In genomic region chr1:228212966-228213844, GRCh38 we compare ENCODE assay signal across 8 cellular contexts. TPM values are rescaled to one million over a fixed set of nuclear protein-coding genes. Genes with fewer than 3 reads are reported as not detected.
DNase-seq lines count a peak whose midpoint lies in the region; ATAC-seq, FAIRE-seq and TF ChIP-seq lines count a peak whose summit lies in the region.

No MANE protein-coding gene starts in this region.

- peaks cover 8% of the 10 kb centered on the region for H3K4me1 ChIP-seq in lower lobe of right lung

- H3K27ac ChIP-seq in lower lobe of right lung, result peak overlapping the region; percentile 67

- peak; percentile 70 to 73 for DNase-seq in AML-193 (lab: John Stamatoyannopoulos, UW)
- DNase-seq in GM19239 (ENCODE audit: insufficient read length, low spot score), result peak; percentile 99
- peak; percentile 56 to 91 for DNase-seq in NCI-H526 (lab: John Stamatoyannopoulos, UW)
- DNase-seq in activated CD4-positive, alpha-beta T cell treated with anti-CD3 and anti-CD28 coated beads, Interleukin-2, amount 50 U/mL, for 24 hours (ENCODE audit: low read depth in 1 of 2, low spot score in 1 of 2), result peak; percentile 77 to 84
- peak; percentile 93 for DNase-seq in ecto neural progenitor cell (ENCODE audit: low spot score)
- DNase-seq in lower lobe of right lung, result peak; percentile 94
- peak; percentile 80 to 93 (median 86) for DNase-seq in stimulated activated CD4-positive, alpha-beta T cell treated with anti-CD3 and anti-CD28 coated beads, TNF-alpha, amount 100 ng/mL, for 24 hours (ENCODE audit: low read depth in 3 of 3)

- peak; percentile 81 for ATAC-seq in HG03439 (IDR thresholded peaks at IDR 0.05; ENCODE audit: unreplicated experiment)
- peak; percentile 93 to 97 for ATAC-seq in lower lobe of right lung

- H3K4me3 ChIP-seq in lower lobe of right lung, result peak overlapping the region; percentile 67

- TF ChIP-seq CTCF in lower lobe of right lung (IDR thresholded peaks at IDR 0.05), result peak; percentile 49

- peaks cover 8% of the 10 kb centered on the region for H3K27me3 ChIP-seq in lower lobe of right lung (ENCODE audit: low read depth)

- no peak for FAIRE-seq in GM19239 (lab: Jason Lieb, UNC)

- H3K36me3 ChIP-seq in lower lobe of right lung, result peaks cover 6% of the 10 kb centered on the region

- intact Hi-C loops in lower lobe of right lung (cut with DNase I), result no loop called here

- H3K9me3 ChIP-seq in lower lobe of right lung, result no peaks in the 10 kb centered on the region

RNA-seq across cellular contexts. Expression of gene OBSCN, which starts 5.4 kb away (rescaled TPM):
- 35.6 TPM for total RNA-seq in lower lobe of right lung

RNA-seq across cellular contexts. Expression of gene IBA57, which starts 47.6 kb away (rescaled TPM):
- 10.7 TPM for total RNA-seq in lower lobe of right lung

Comparison
In these comparisons a context has a peak if more than half of its experiments do, and no peak if none do; other contexts are left out.
1. Peak in every context shown above with its lines: DNase-seq, ATAC-seq, H3K4me3 ChIP-seq and H3K27ac ChIP-seq.